Comparison of ENCODE assay signal across 8 cellular contexts in genomic region chr19:1825909-1826556, GRCh38. TPM values are rescaled to one million over a fixed set of nuclear protein-coding genes. Genes with fewer than 3 reads are reported as not detected.
DNase-seq lines count a peak whose midpoint lies in the region; ATAC-seq and TF ChIP-seq lines count a peak whose summit lies in the region.

No MANE protein-coding gene starts in this region.

- H3K9me3 ChIP-seq in mucosa of descending colon: no peaks in the 10 kb centered on the region

- no peaks in the 10 kb centered on the region for H3K36me3 ChIP-seq in mucosa of descending colon (ENCODE audit: low read depth)

- DNase-seq in AG08395 (ENCODE audit: low spot score): peak; percentile 95
- DNase-seq in GM19238 (ENCODE audit: insufficient read length, low spot score): peak; percentile 99
- DNase-seq in NCI-H69 (lab: John Stamatoyannopoulos, UW): peak; percentile 74
- peak; percentile 80 for DNase-seq in activated CD8-positive, alpha-beta memory T cell treated with anti-CD3 and anti-CD28 coated beads, Interleukin-2, amount 50 U/mL, for 4 hours
- peak; percentile 63 for DNase-seq in epithelial cell of esophagus (ENCODE audit: low read depth)
- DNase-seq in mucosa of descending colon: peak; percentile 72 to 82 (median 81)
- peak; percentile 46 to 63 for DNase-seq in stimulated activated CD8-positive, alpha-beta memory T cell treated with anti-CD3 and anti-CD28 coated beads, Interleukin-4, amount 100 ng/mL, for 4 hours (ENCODE audit: low read depth in 2 of 2, low spot score in 1 of 2)

- TF ChIP-seq CTCF in epithelial cell of esophagus (IDR thresholded peaks at IDR 0.05; ENCODE audit: insufficient read depth, low read depth, low read length, missing control alignments): peak; percentile 85
- TF ChIP-seq CTCF in mucosa of descending colon (IDR thresholded peaks at IDR 0.05): peak; percentile 86

- H3K4me3 ChIP-seq in epithelial cell of esophagus (ENCODE audit: low read length) (no peak overlapping the region), mucosa of descending colon (no peak overlapping the region)

- H3K4me1 ChIP-seq in mucosa of descending colon (ENCODE audit: low read depth): no peaks in the 10 kb centered on the region

- intact Hi-C loops in mucosa of descending colon (cut with DNase I, micrococcal nuclease): no loop called here

- ATAC-seq in mucosa of descending colon: peak; percentile 81
- no peak for ATAC-seq in HG03196 (IDR thresholded peaks at IDR 0.05; ENCODE audit: unreplicated experiment)

RNA-seq across cellular contexts. Expression of gene ATP8B3, which starts 14.0 kb away (rescaled TPM):
- total RNA-seq in mucosa of descending colon: 1 to 10 TPM in 1 of 3 donors, under 1 TPM in 2; 0.55 to 1.2 (median 0.80) TPM

RNA-seq across cellular contexts. Expression of gene REXO1, which starts 22.2 kb away (rescaled TPM):
- 10 to 100 TPM; 45.4 to 54.3 (median 50.2) TPM for total RNA-seq in mucosa of descending colon

RNA-seq across cellular contexts. Expression of gene KLF16, which starts 37.3 kb away (rescaled TPM):
- 10 to 100 TPM; 22.6 to 26.5 (median 25.6) TPM for total RNA-seq in mucosa of descending colon

RNA-seq across cellular contexts. Expression of gene ABHD17A, which starts 59.3 kb away (rescaled TPM):
- total RNA-seq in mucosa of descending colon: 10 to 100 TPM; 60.9 to 65.8 (median 65.8) TPM
